8 cellular contexts compared by ENCODE assay signal in genomic region chr10:88952647-88953111, GRCh38. TPM values are rescaled to one million over a fixed set of nuclear protein-coding genes. Genes with fewer than 3 reads are reported as not detected.
DNase-seq lines count a peak whose midpoint lies in the region; ATAC-seq and TF ChIP-seq lines count a peak whose summit lies in the region.

TSS of gene ACTA2 (minus strand) at chr10:88952773. CDS start at chr10:88948930, 3,843 bp downstream.

- H2BK15ac ChIP-seq in H9 (ENCODE audit: low read depth, low read length): no peak within 1 kb of the TSS

- H3K9me3 ChIP-seq in H9 (ENCODE audit: control insufficient read depth, low read depth, low read length): no peaks in the 10 kb centered on the region

- H3K9ac ChIP-seq in H9 (ENCODE audit: extremely low read depth, insufficient read length, low read length): no peak within 1 kb of the TSS

- H3K56ac ChIP-seq in H9 (ENCODE audit: insufficient read length, low read depth, low read length): no peak within 1 kb of the TSS

- no peak within 1 kb of the TSS for H4K8ac ChIP-seq in H9 (replicated peaks; ENCODE audit: insufficient read length, low read depth, low read length)

- H3K79me1 ChIP-seq in H9 (ENCODE audit: insufficient read depth, low read depth, low read length, poor library complexity, severe bottlenecking): no peaks in the 10 kb centered on the region

- H3K9me3 Mint-ChIP-seq in H9 (no peaks in the 10 kb centered on the region), brain (no peaks in the 10 kb centered on the region)

- H2BK5ac ChIP-seq in H9 (ENCODE audit: insufficient read length, low read length): no peak within 1 kb of the TSS

- no peak within 1 kb of the TSS for H4K5ac ChIP-seq in H9 (ENCODE audit: insufficient read length, low read depth, low read length)

- no peak within 1 kb of the TSS for H3T11ph ChIP-seq in H9 (ENCODE audit: low read length)

- H3K4me3 Mint-ChIP-seq in H9 (no peak within 1 kb of the TSS), brain (peak within 1 kb of the TSS; percentile 32 to 84 (median 66))

- no peaks in the 10 kb centered on the region for H3K79me2 ChIP-seq in H9 (ENCODE audit: insufficient read depth, low read length)

- peaks cover 15 to 17% of the 10 kb centered on the region in 2 experiments for H3K4me1 Mint-ChIP-seq in H9
- peaks cover 58% of the 10 kb centered on the region for H3K4me1 Mint-ChIP-seq in brain

- peak within 1 kb of the TSS; percentile 33 for H3K18ac ChIP-seq in H9 (ENCODE audit: insufficient read length, low read depth, low read length)

- H3K27ac Mint-ChIP-seq in H9 (no peak within 1 kb of the TSS), brain (peak within 1 kb of the TSS; percentile 56 to 98 (median 95))

- TF ChIP-seq CTCF in H9 (conservative IDR thresholded peaks at IDR 0.05): no peak
- no peak for TF ChIP-seq CTCF in brain (conservative IDR thresholded peaks at IDR 0.05)

- H3K27ac ChIP-seq in H9 (ENCODE audit: insufficient read length, low read depth, low read length): no peak within 1 kb of the TSS
- H3K27ac ChIP-seq in skin epidermis: peak within 1 kb of the TSS in 16 of 21 experiments; percentile 8 to 79 (median 44)

- no peak within 1 kb of the TSS for H3K4ac ChIP-seq in H9 (ENCODE audit: low read depth, low read length)

- H3K4me3 ChIP-seq in skin epidermis: peak within 1 kb of the TSS in 1 of 7 experiments; percentile 17

- DNase-seq in H9 (no peak), islet precursor cell (peak; percentile 70), NCI-H2107 (lab: John Stamatoyannopoulos, UW) (no peak)
- DNase-seq in activated naive CD4-positive, alpha-beta T cell treated with Interleukin-2 at 50 U/mL for 16 hours: no peak

- H2AFZ ChIP-seq in H9 (ENCODE audit: low read length): peak within 1 kb of the TSS; percentile 1

- H3K27me3 Mint-ChIP-seq in H9 (ENCODE audit: low read depth): no peaks in the 10 kb centered on the region
- no peaks in the 10 kb centered on the region for H3K27me3 Mint-ChIP-seq in brain

- H2BK12ac ChIP-seq in H9 (ENCODE audit: insufficient read length, low read depth, low read length): no peak within 1 kb of the TSS

- no peak within 1 kb of the TSS for H3K14ac ChIP-seq in H9 (ENCODE audit: insufficient read depth, low read length)

- H4K91ac ChIP-seq in H9 (ENCODE audit: insufficient read length, low read depth, low read length): no peak within 1 kb of the TSS

- no peak within 1 kb of the TSS for H3K4me2 ChIP-seq in H9 (ENCODE audit: insufficient read depth, insufficient read length, low read length)

- ATAC-seq in GM21717 (IDR thresholded peaks at IDR 0.05; ENCODE audit: unreplicated experiment) (no peak), HG02870 (IDR thresholded peaks at IDR 0.05; ENCODE audit: unreplicated experiment) (no peak)

- H3K23ac ChIP-seq in H9 (ENCODE audit: insufficient read length, low read depth, low read length): no peak within 1 kb of the TSS

- WGBS in H9 (ENCODE audit: extremely low coverage, insufficient read length, low lambda C conversion rate): no CpG with 5 or more reads among the region's 8 CpGs

- H4K20me1 ChIP-seq in H9 (ENCODE audit: control insufficient read depth, insufficient read depth, insufficient read length): no peaks in the 10 kb centered on the region

- no peak within 1 kb of the TSS for H2AK5ac ChIP-seq in H9 (ENCODE audit: insufficient read length, low read length)

- H2BK120ac ChIP-seq in H9 (ENCODE audit: low read depth, low read length, poor library complexity, severe bottlenecking): no peak within 1 kb of the TSS

- H3K36me3 Mint-ChIP-seq in H9 (ENCODE audit: insufficient read depth in 1 of 3, low read depth in 3 of 3) (no peaks in the 10 kb centered on the region), brain (no peaks in the 10 kb centered on the region)

- no peaks in the 10 kb centered on the region for H3K27me3 ChIP-seq in H9 (ENCODE audit: insufficient read depth, low read length)

- H3K23me2 ChIP-seq in H9 (ENCODE audit: insufficient read length, low read depth, low read length, poor library complexity, severe bottlenecking): no peaks in the 10 kb centered on the region

- H2BK20ac ChIP-seq in H9 (ENCODE audit: low read depth, low read length, poor library complexity, severe bottlenecking): no peak within 1 kb of the TSS

- peaks cover 3% of the 10 kb centered on the region; the same call in 1 of the 2 replicates for H3K4me1 ChIP-seq in H9 (ENCODE audit: insufficient read depth, low read length)

RNA-seq across cellular contexts. Expression of gene ACTA2, which starts in this region (rescaled TPM):
- total RNA-seq in H9 (2021): 2.3 and 2.4 TPM in 2 replicates
- 65.7 TPM for polyA plus RNA-seq in brain (ENCODE audit: insufficient read depth, low read depth, low replicate concordance)

Comparison
In these comparisons a context has a peak if more than half of its experiments do, and no peak if none do; other contexts are left out.
1. H3K27ac Mint-ChIP-seq: peak in brain (5 of 5); none in H9 (0 of 3).
2. H3K4me3 Mint-ChIP-seq: peak in brain (5 of 5); none in H9 (0 of 2).